Comparison of ENCODE assay signal across 10 cellular contexts in genomic region chr9:78028926-78029325, GRCh38. TPM values are rescaled to one million over a fixed set of nuclear protein-coding genes. Genes with fewer than 3 reads are reported as not detected.
A peak's percentile ranks its signal among the peaks of the same experiment; 100 is the strongest.
DNase-seq lines count a peak whose midpoint lies in the region; ATAC-seq and TF ChIP-seq lines count a peak whose summit lies in the region.
"Had no signal": no experiment of that assay in that cellular context is flagged by ENCODE, and none has a peak within 500 bp of the region (broad histone marks: within the 10 kb centered on the region; RNA-seq: fewer than 3 reads in every experiment).

No MANE protein-coding gene starts in this region.

- intact Hi-C loops in MCF 10A (cut with micrococcal nuclease): no loop called here
- intact Hi-C loops in upper lobe of right lung (cut with DNase I): loop anchor here (10.0 kb wide), 1 partner anchor 54 kb away; no protein-coding TSS in a partner anchor

- peak overlapping the region; percentile 91 for H3K4me3 Mint-ChIP-seq in activated naive CD4-positive, alpha-beta T cell treated with anti-CD3 and anti-CD28 coated beads, Interleukin-2, amount 50 U/mL, for 24 hours
- peak overlapping the region; percentile 87 for H3K4me3 Mint-ChIP-seq in MCF 10A (ENCODE audit: unreplicated experiment)
- H3K4me3 Mint-ChIP-seq in mesothelial cell of epicardium: peak overlapping the region; percentile 94

- peaks cover 47% of the 10 kb centered on the region for H3K4me1 ChIP-seq in upper lobe of right lung

- no peaks in the 10 kb centered on the region for H3K9me3 Mint-ChIP-seq in activated naive CD4-positive, alpha-beta T cell treated with anti-CD3 and anti-CD28 coated beads, Interleukin-2, amount 50 U/mL, for 24 hours
- H3K9me3 Mint-ChIP-seq in MCF 10A (ENCODE audit: unreplicated experiment) (no peaks in the 10 kb centered on the region), mesothelial cell of epicardium (no peaks in the 10 kb centered on the region)

- DNase-seq in activated naive CD4-positive, alpha-beta T cell treated with anti-CD3 and anti-CD28 coated beads, Interleukin-2, amount 50 U/mL, for 16 hours: no peak
- DNase-seq in MCF 10A (ENCODE audit: unreplicated experiment) (peak; percentile 11), mesothelial cell of epicardium (ENCODE audit: low spot score in 2 of 2, unreplicated experiment in 2 of 2) (no peak), upper lobe of right lung (no peak), HuH-7 (ENCODE audit: low spot score) (no peak)
- DNase-seq: DMS79, NCI-H146 had no signal

- H3K27me3 ChIP-seq in upper lobe of right lung: no peaks in the 10 kb centered on the region

- TF ChIP-seq CTCF in MCF 10A (IDR thresholded peaks at IDR 0.05; ENCODE audit: unreplicated experiment): no peak
- no peak for TF ChIP-seq CTCF in mesothelial cell of epicardium (IDR thresholded peaks at IDR 0.05; ENCODE audit: unreplicated experiment)
- TF ChIP-seq CTCF in upper lobe of right lung (IDR thresholded peaks at IDR 0.05): no peak

- no peaks in the 10 kb centered on the region for H3K27me3 Mint-ChIP-seq in activated naive CD4-positive, alpha-beta T cell treated with anti-CD3 and anti-CD28 coated beads, Interleukin-2, amount 50 U/mL, for 24 hours
- H3K27me3 Mint-ChIP-seq in MCF 10A (ENCODE audit: insufficient read depth, unreplicated experiment) (no peaks in the 10 kb centered on the region), mesothelial cell of epicardium (ENCODE audit: low read depth) (no peaks in the 10 kb centered on the region)

- peaks cover 70% of the 10 kb centered on the region for H3K4me1 Mint-ChIP-seq in activated naive CD4-positive, alpha-beta T cell treated with anti-CD3 and anti-CD28 coated beads, Interleukin-2, amount 50 U/mL, for 24 hours
- peaks cover 41% of the 10 kb centered on the region for H3K4me1 Mint-ChIP-seq in MCF 10A (ENCODE audit: insufficient read depth, unreplicated experiment)
- peaks cover 42% of the 10 kb centered on the region for H3K4me1 Mint-ChIP-seq in mesothelial cell of epicardium

- no peaks in the 10 kb centered on the region for H3K36me3 ChIP-seq in upper lobe of right lung

- no peaks in the 10 kb centered on the region for H3K36me3 Mint-ChIP-seq in activated naive CD4-positive, alpha-beta T cell treated with anti-CD3 and anti-CD28 coated beads, Interleukin-2, amount 50 U/mL, for 24 hours
- H3K36me3 Mint-ChIP-seq in MCF 10A (ENCODE audit: insufficient read depth, unreplicated experiment): no peaks in the 10 kb centered on the region
- H3K36me3 Mint-ChIP-seq in mesothelial cell of epicardium: no peaks in the 10 kb centered on the region

- POLR2A ChIA-PET in MCF 10A (lab: Yijun Ruan, JAX): interaction anchor here (0.6 to 2.9 kb wide), 6 partner anchors 22 to 267 kb away, joined by 3 to 30 read pairs (median 3); no protein-coding TSS in a partner anchor

- BruUV-seq in MCF 10A (replicated peaks; lab: Mats Ljungman, UMichigan): no TSS peak

- no peaks in the 10 kb centered on the region for H3K9me3 ChIP-seq in upper lobe of right lung

- H3K4me3 ChIP-seq in upper lobe of right lung: peak overlapping the region; percentile 63

- ATAC-seq in upper lobe of right lung: no peak
- no peak for ATAC-seq in GM18873 (IDR thresholded peaks at IDR 0.05; ENCODE audit: low FRiP score, unreplicated experiment)
- no peak for ATAC-seq in HG02870 (IDR thresholded peaks at IDR 0.05; ENCODE audit: unreplicated experiment)

- CTCF ChIA-PET in MCF 10A (lab: Yijun Ruan, JAX): interaction anchor here (0.7 to 2.0 kb wide), 3 partner anchors 48 to 626 kb away, joined by 4 to 11 read pairs (median 5); no protein-coding TSS in a partner anchor

- peak overlapping the region; percentile 94 for H3K27ac ChIP-seq in upper lobe of right lung

- no peak overlapping the region for H3K27ac Mint-ChIP-seq in activated naive CD4-positive, alpha-beta T cell treated with anti-CD3 and anti-CD28 coated beads, Interleukin-2, amount 50 U/mL, for 24 hours
- H3K27ac Mint-ChIP-seq in MCF 10A (ENCODE audit: low read depth, unreplicated experiment): peak overlapping the region; percentile 39
- peak overlapping the region; percentile 85 for H3K27ac Mint-ChIP-seq in mesothelial cell of epicardium

RNA-seq across cellular contexts. Expression of gene GNAQ, which starts 2.7 kb away (rescaled TPM):
- total RNA-seq in MCF 10A (2022) (38.1 and 38.2 TPM in 2 replicates), mesothelial cell of epicardium (44.4 to 47.0 TPM (median 46.9 TPM) in 3 replicates), upper lobe of right lung (132 TPM)
